ENCODE assay signal across 1 cellular context in the genomic region with DNA sequence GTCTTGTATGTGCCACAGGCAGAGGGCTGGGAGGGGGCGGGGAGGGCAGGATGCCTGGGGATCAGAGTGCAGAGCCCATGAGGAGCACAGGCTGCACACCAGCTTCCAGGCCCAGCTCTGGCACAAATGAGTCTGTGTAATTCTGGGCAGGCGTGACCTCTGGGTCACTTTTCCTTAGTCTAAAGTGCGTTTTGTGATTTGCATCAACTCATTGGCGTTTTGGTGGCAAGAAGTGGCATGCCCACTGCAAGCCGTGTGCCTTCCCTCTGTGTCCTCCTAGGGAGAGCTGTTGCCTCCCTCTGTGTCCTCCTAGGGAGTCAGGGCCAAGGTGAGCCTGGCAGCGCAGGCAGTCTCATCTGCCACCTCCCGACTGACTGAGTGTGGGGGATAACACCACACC.
A peak's percentile ranks its signal among the peaks of the same experiment; 100 is the strongest.
TF ChIP-seq lines count a peak whose summit lies in the region.

No MANE protein-coding gene starts in this region.

TF ChIP-seq in HepG2, 621 proteins besides CTCF, POLR2A, EP300 and RAD21 (continued from another document and continues in another):
- TF ChIP-seq ZNF101 (CRISPR knock-in tag; IDR thresholded peaks at IDR 0.05; ENCODE audit: borderline replicate concordance, low read depth) (no peak), NR2F2 (IDR thresholded peaks at IDR 0.05; ENCODE audit: borderline replicate concordance, low read depth) (peak; percentile 49), ZNF280B (CRISPR knock-in tag; IDR thresholded peaks at IDR 0.05; ENCODE audit: borderline replicate concordance) (peak; percentile 67; the same call in 1 of the 2 replicates), MED1 (CRISPR knock-in tag; IDR thresholded peaks at IDR 0.05) (no peak), HIC2 (CRISPR knock-in tag; IDR thresholded peaks at IDR 0.05; ENCODE audit: low read depth) (peak; percentile 95), ZNF3 (CRISPR knock-in tag; IDR thresholded peaks at IDR 0.05) (no peak), MLLT10 (CRISPR knock-in tag; IDR thresholded peaks at IDR 0.05) (no peak), YEATS4 (CRISPR knock-in tag; IDR thresholded peaks at IDR 0.05; ENCODE audit: borderline replicate concordance) (no peak), ZNF577 (CRISPR knock-in tag; IDR thresholded peaks at IDR 0.05; ENCODE audit: borderline replicate concordance, low read depth) (no peak), ZNF878 (CRISPR knock-in tag; IDR thresholded peaks at IDR 0.05) (no peak), ZGPAT (CRISPR knock-in tag; IDR thresholded peaks at IDR 0.05) (0 out of 2 replicates have a peak, but pooled peaks have one; percentile 33), ZNF749 (CRISPR knock-in tag; IDR thresholded peaks at IDR 0.05; ENCODE audit: borderline replicate concordance) (no peak), KMT2B (CRISPR knock-in tag; IDR thresholded peaks at IDR 0.05) (no peak), IRX3 (CRISPR knock-in tag; IDR thresholded peaks at IDR 0.05; ENCODE audit: borderline replicate concordance, low read depth) (no peak), ZNF580 (CRISPR knock-in tag; IDR thresholded peaks at IDR 0.05; ENCODE audit: borderline replicate concordance, low read depth) (no peak), PHF5A (CRISPR knock-in tag; IDR thresholded peaks at IDR 0.05; ENCODE audit: low read depth, unreplicated experiment) (no peak), NONO (IDR thresholded peaks at IDR 0.05) (no peak), NONO (CRISPR knock-in tag; conservative IDR thresholded peaks at IDR 0.05) (peak; percentile 51; the same call in 1 of the 2 replicates), PRPF4 (IDR thresholded peaks at IDR 0.05; ENCODE audit: low read depth, low read length, poor library complexity, severe bottlenecking) (no peak), NFKB2 (CRISPR knock-in tag; IDR thresholded peaks at IDR 0.05; ENCODE audit: borderline replicate concordance) (no peak), ZBTB2 (CRISPR knock-in tag; IDR thresholded peaks at IDR 0.05; ENCODE audit: low read depth) (no peak), ZNF674 (CRISPR knock-in tag; IDR thresholded peaks at IDR 0.05; ENCODE audit: low read depth) (no peak), MYC (CRISPR knock-in tag; IDR thresholded peaks at IDR 0.05; ENCODE audit: borderline replicate concordance) (peak; percentile 32; the same call in 1 of the 2 replicates), ZBTB3 (CRISPR knock-in tag; IDR thresholded peaks at IDR 0.05; ENCODE audit: borderline replicate concordance, low read depth) (no peak), HMGA1 (CRISPR knock-in tag; conservative IDR thresholded peaks at IDR 0.05) (no peak), XBP1 (CRISPR knock-in tag; IDR thresholded peaks at IDR 0.05) (no peak), ZNF747 (CRISPR knock-in tag; IDR thresholded peaks at IDR 0.05; ENCODE audit: borderline replicate concordance) (no peak), KAT2B (IDR thresholded peaks at IDR 0.05; ENCODE audit: borderline replicate concordance, low read depth, low read length) (no peak), ZNF256 (CRISPR knock-in tag; conservative IDR thresholded peaks at IDR 0.05) (no peak), THAP7 (CRISPR knock-in tag; IDR thresholded peaks at IDR 0.05) (no peak), ZEB1 (IDR thresholded peaks at IDR 0.05; ENCODE audit: insufficient replicate concordance, low read depth) (no peak), CHD2 (IDR thresholded peaks at IDR 0.05; ENCODE audit: low read depth, low read length) (no peak), PHB2 (IDR thresholded peaks at IDR 0.05; ENCODE audit: partially characterized antibody) (no peak), MTA1 (CRISPR knock-in tag; IDR thresholded peaks at IDR 0.05; ENCODE audit: borderline replicate concordance) (0 out of 2 replicates have a peak, but pooled peaks have one; percentile 30), ZNF776 (CRISPR knock-in tag; IDR thresholded peaks at IDR 0.05) (no peak), ZNF225 (CRISPR knock-in tag; IDR thresholded peaks at IDR 0.05) (no peak), ZNF841 (CRISPR knock-in tag; IDR thresholded peaks at IDR 0.05; ENCODE audit: borderline replicate concordance) (no peak), ETV6 (CRISPR knock-in tag; conservative IDR thresholded peaks at IDR 0.05) (no peak), ZNF7 (CRISPR knock-in tag; IDR thresholded peaks at IDR 0.05) (no peak), NR2F1 (CRISPR knock-in tag; IDR thresholded peaks at IDR 0.05) (peak; percentile 49 to 67), ZFY (CRISPR knock-in tag; IDR thresholded peaks at IDR 0.05) (peak; percentile 50; the same call in 1 of the 2 replicates), ATAD3A (CRISPR knock-in tag; IDR thresholded peaks at IDR 0.05) (no peak), ZNF496 (CRISPR knock-in tag; IDR thresholded peaks at IDR 0.05; ENCODE audit: insufficient replicate concordance) (no peak), ZNF501 (CRISPR knock-in tag; IDR thresholded peaks at IDR 0.05) (no peak)
- TF ChIP-seq, protein P1, sequence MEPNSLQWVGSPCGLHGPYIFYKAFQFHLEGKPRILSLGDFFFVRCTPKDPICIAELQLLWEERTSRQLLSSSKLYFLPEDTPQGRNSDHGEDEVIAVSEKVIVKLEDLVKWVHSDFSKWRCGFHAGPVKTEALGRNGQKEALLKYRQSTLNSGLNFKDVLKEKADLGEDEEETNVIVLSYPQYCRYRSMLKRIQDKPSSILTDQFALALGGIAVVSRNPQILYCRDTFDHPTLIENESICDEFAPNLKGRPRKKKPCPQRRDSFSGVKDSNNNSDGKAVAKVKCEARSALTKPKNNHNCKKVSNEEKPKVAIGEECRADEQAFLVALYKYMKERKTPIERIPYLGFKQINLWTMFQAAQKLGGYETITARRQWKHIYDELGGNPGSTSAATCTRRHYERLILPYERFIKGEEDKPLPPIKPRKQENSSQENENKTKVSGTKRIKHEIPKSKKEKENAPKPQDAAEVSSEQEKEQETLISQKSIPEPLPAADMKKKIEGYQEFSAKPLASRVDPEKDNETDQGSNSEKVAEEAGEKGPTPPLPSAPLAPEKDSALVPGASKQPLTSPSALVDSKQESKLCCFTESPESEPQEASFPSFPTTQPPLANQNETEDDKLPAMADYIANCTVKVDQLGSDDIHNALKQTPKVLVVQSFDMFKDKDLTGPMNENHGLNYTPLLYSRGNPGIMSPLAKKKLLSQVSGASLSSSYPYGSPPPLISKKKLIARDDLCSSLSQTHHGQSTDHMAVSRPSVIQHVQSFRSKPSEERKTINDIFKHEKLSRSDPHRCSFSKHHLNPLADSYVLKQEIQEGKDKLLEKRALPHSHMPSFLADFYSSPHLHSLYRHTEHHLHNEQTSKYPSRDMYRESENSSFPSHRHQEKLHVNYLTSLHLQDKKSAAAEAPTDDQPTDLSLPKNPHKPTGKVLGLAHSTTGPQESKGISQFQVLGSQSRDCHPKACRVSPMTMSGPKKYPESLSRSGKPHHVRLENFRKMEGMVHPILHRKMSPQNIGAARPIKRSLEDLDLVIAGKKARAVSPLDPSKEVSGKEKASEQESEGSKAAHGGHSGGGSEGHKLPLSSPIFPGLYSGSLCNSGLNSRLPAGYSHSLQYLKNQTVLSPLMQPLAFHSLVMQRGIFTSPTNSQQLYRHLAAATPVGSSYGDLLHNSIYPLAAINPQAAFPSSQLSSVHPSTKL (CRISPR knock-in tag; IDR thresholded peaks at IDR 0.05) = no peak
- TF ChIP-seq, protein P2, sequence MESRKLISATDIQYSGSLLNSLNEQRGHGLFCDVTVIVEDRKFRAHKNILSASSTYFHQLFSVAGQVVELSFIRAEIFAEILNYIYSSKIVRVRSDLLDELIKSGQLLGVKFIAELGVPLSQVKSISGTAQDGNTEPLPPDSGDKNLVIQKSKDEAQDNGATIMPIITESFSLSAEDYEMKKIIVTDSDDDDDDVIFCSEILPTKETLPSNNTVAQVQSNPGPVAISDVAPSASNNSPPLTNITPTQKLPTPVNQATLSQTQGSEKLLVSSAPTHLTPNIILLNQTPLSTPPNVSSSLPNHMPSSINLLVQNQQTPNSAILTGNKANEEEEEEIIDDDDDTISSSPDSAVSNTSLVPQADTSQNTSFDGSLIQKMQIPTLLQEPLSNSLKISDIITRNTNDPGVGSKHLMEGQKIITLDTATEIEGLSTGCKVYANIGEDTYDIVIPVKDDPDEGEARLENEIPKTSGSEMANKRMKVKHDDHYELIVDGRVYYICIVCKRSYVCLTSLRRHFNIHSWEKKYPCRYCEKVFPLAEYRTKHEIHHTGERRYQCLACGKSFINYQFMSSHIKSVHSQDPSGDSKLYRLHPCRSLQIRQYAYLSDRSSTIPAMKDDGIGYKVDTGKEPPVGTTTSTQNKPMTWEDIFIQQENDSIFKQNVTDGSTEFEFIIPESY (CRISPR knock-in tag; IDR thresholded peaks at IDR 0.05) = 0 out of 2 replicates have a peak, but pooled peaks have one; percentile 15
- TF ChIP-seq, protein P3, sequence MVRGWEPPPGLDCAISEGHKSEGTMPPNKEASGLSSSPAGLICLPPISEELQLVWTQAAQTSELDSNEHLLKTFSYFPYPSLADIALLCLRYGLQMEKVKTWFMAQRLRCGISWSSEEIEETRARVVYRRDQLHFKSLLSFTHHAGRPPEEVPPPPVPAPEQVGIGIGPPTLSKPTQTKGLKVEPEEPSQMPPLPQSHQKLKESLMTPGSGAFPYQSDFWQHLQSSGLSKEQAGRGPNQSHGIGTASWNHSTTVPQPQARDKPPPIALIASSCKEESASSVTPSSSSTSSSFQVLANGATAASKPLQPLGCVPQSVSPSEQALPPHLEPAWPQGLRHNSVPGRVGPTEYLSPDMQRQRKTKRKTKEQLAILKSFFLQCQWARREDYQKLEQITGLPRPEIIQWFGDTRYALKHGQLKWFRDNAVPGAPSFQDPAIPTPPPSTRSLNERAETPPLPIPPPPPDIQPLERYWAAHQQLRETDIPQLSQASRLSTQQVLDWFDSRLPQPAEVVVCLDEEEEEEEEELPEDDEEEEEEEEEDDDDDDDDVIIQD (CRISPR knock-in tag; IDR thresholded peaks at IDR 0.05; ENCODE audit: low read depth) = no peak
- TF ChIP-seq, protein P4, sequence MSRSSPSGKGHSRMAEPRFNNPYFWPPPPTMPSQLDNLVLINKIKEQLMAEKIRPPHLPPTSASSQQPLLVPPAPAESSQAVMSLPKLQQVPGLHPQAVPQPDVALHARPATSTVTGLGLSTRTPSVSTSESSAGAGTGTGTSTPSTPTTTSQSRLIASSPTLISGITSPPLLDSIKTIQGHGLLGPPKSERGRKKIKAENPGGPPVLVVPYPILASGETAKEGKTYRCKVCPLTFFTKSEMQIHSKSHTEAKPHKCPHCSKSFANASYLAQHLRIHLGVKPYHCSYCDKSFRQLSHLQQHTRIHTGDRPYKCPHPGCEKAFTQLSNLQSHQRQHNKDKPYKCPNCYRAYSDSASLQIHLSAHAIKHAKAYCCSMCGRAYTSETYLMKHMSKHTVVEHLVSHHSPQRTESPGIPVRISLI (CRISPR knock-in tag; IDR thresholded peaks at IDR 0.05; ENCODE audit: borderline replicate concordance) = no peak
